24 cellular contexts compared by ENCODE assay signal in genomic region chr16:23384878-23385277, GRCh38.
DNase-seq lines count a peak whose midpoint lies in the region; ATAC-seq and TF ChIP-seq lines count a peak whose summit lies in the region.
"Had no signal": no experiment of that assay in that cellular context is flagged by ENCODE, and none has a peak within 500 bp of the region (broad histone marks: within the 10 kb centered on the region; RNA-seq: fewer than 3 reads in every experiment).

No MANE protein-coding gene starts in this region.

- H3K4me3 ChIP-seq in prostate gland, result no peak overlapping the region
- H3K4me3 ChIP-seq: BLaER1, PC-9, thoracic aorta had no signal

- TF ChIP-seq CTCF in prostate gland (IDR thresholded peaks at IDR 0.05) (no peak), omental fat pad (IDR thresholded peaks at IDR 0.05) (no peak)

- WGBS in prostate gland, result 59% methylated on average over 10 of the region's 10 CpGs

- DNase-seq in G401 (ENCODE audit: low spot score) (peak; percentile 94), NCI-H446 treated with DMSO at 0.1 percent for 48 hours (lab: John Stamatoyannopoulos, UW) (peak; percentile 33), cerebellar cortex (ENCODE audit: low spot score) (peak; percentile 92), prostate gland (ENCODE audit: low spot score) (peak; percentile 66), mesenteric fat pad (ENCODE audit: low spot score) (no peak), omental fat pad (ENCODE audit: low spot score) (no peak)
- no peak for DNase-seq in activated CD4-positive, alpha-beta T cell treated with anti-CD3 and anti-CD28 coated beads, Interleukin-2, amount 50 U/mL, for 4 hours
- no peak for DNase-seq in stimulated activated naive CD4-positive, alpha-beta T cell treated with Interleukin-2 at 50 U/mL for 16 hours (lab: John Stamatoyannopoulos, UW)
- DNase-seq: ACHN; activated naive CD4-positive, alpha-beta T cell; activated T-cell treated with anti-CD3 and anti-CD28 coated beads, Interleukin-2, amount 50 U/mL, for 48 hours; COR-L47; mesendoderm; naive B cell; NCI-H1092; NCI-H1930; nucleus accumbens; PC-9; retina; SHP77 treated with DMSO at 0.1 percent for 48 hours had no signal

- TF ChIP-seq POLR2A in prostate gland (IDR thresholded peaks at IDR 0.05), result no peak

- peak overlapping the region; percentile 49 to 56 for H3K27ac ChIP-seq in prostate gland
- H3K27ac ChIP-seq: BLaER1, PC-9, thoracic aorta had no signal

- H3K27me3 ChIP-seq in prostate gland (replicated peaks; ENCODE audit: insufficient read depth), result no peaks in the 10 kb centered on the region
- H3K27me3 ChIP-seq: BLaER1 had no signal

- no peaks in the 10 kb centered on the region for H3K36me3 ChIP-seq in prostate gland
- H3K36me3 ChIP-seq: thoracic aorta had no signal

- H3K9me3 ChIP-seq in prostate gland, result no peaks in the 10 kb centered on the region
- H3K9me3 ChIP-seq: BLaER1, thoracic aorta had no signal

- no peak for ATAC-seq in omental fat pad (ENCODE audit: low FRiP score)
- ATAC-seq: HCT116; stimulated activated effector memory CD8-positive, alpha-beta T cell treated with anti-CD3 and anti-CD28 coated beads, Interleukin-12 subunit alpha, Interleukin-12 subunit beta, amount 100 ng/mL, for 72 hours had no signal

- in situ Hi-C loops in G401 (cut with HindIII; ENCODE audit: low sequenced_read_pairs), result no loop called here

- no peaks in the 10 kb centered on the region for H3K4me1 ChIP-seq in prostate gland (replicated peaks)
- H3K4me1 ChIP-seq: BLaER1 had no signal

- intact Hi-C loops in prostate gland (cut with DNase I), result no loop called here

Comparison
In these comparisons a context has a peak if more than half of its experiments do, and no peak if none do; other contexts are left out.
1. DNase-seq: peak in G401 (single experiment), NCI-H446 treated with DMSO at 0.1 percent for 48 hours (single experiment), cerebellar cortex (single experiment) and prostate gland (single experiment); none in mesenteric fat pad (single experiment), activated CD4-positive, alpha-beta T cell treated with anti-CD3 and anti-CD28 coated beads, Interleukin-2, amount 50 U/mL, for 4 hours (0 of 2), omental fat pad (single experiment) and stimulated activated naive CD4-positive, alpha-beta T cell treated with Interleukin-2 at 50 U/mL for 16 hours (single experiment).